Comparison of ENCODE assay signal across 6 cellular contexts in the genomic region with DNA sequence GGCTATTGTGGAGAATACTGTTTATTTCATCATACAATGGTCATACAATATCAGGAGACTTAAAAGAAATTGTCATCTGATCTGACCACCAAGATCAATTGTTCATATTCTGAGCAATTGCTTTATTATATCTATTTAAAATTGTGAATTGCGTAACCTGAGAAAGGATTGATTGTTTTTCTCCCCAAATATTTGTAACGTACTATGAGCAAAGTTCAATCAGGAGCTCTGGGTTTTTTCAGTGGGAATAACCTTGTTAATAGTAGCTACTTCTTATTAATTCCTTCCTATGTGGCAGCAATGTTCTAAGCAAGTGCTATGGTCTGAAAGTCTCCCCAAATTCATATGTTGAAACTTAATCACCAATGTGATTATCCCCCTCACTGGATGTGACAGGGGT.
"Had no signal": no experiment of that assay in that cellular context is flagged by ENCODE, and none has a peak within 500 bp of the region (broad histone marks: within the 10 kb centered on the region; RNA-seq: fewer than 3 reads in every experiment).

No MANE protein-coding gene starts in this region.

- DNase-seq: KBM-7, KG1 had no signal

- ATAC-seq: K562 had no signal

- H3K27ac ChIP-seq: HL-60, KMS-11 had no signal

- H3K9ac ChIP-seq: KMS-11 had no signal

- H3K4me2 ChIP-seq: KMS-11 had no signal

- FAIRE-seq: HTR-8/SVneo, K562 had no signal

- H3K4me3 ChIP-seq: K562 had no signal
